14 cellular contexts compared by ENCODE assay signal in the genomic region with DNA sequence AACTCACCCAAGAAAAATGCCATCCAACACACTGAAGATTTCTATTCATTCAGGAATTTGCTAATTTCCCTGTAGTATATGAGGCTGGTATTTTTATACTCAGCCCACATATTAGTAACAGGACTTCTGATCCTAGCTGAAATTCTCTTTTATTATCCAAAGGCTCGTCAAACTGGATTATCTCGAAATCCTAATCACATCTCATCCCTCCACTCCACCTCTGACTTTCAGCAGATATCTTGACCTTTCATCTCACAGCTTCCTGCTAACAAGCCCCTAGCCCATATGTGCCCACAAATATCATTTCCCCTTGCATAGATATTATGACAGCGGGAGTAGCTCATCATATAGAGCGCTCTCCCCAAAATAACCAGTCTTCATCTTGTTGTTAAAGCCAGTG.
"Had no signal": no experiment of that assay in that cellular context is flagged by ENCODE, and none has a peak within 500 bp of the region (broad histone marks: within the 10 kb centered on the region; RNA-seq: fewer than 3 reads in every experiment).

No MANE protein-coding gene starts in this region.

- H3K27ac ChIP-seq: RWPE1 had no signal

- DNase-seq: KBM-7, MV-4-11, NCI-H1048, NCI-H1105, NCI-H1417, NCI-H1436 treated with DMSO at 0.1 percent for 48 hours, NCI-H1694, NCI-H1930, NCI-H2081, NCI-H2107, NCI-H2227 treated with DMSO at 0.1 percent for 48 hours, NCI-H524, SHP77 had no signal
